In the genomic region with DNA sequence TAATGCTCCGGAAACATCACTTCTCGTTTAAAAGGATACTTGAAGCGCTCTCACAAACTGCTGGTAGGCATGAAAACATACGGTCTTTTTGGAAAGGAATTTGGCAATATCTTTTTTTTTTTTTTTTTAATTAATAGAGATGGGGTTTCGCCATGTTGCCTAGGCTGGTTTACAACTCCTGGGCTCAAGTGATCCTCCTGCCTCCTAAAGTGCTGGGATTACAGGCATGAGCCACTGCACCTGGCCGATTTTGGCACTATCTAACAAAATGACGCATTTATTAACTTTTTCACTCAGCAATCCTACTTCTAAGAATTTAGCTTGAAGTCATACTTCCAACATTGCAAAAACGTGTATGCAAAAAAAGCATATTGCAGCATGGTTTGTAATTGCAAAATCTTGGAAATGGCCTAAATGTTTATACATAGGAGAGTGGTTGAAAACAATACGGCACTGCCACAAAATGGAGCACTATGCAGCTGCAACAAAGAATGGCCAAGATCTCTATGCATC, we compare ENCODE assay signal across 1 cellular context.
TF ChIP-seq lines count a peak whose summit lies in the region.

No MANE protein-coding gene starts in this region.

TF ChIP-seq in H1, 55 proteins besides CTCF, POLR2A, EP300 and RAD21 (continued from another document):
- TF ChIP-seq TAF1 (IDR thresholded peaks at IDR 0.05; ENCODE audit: low read depth, low read length) (no peak), KDM5A (IDR thresholded peaks at IDR 0.05; ENCODE audit: low read length) (no peak), TAF7 (optimal IDR thresholded peaks at IDR 0.05; ENCODE audit: borderline replicate concordance, low read depth, low read length) (no peak), GABPA (IDR thresholded peaks at IDR 0.05; ENCODE audit: borderline replicate concordance, insufficient read depth, low read length) (no peak), TBP (IDR thresholded peaks at IDR 0.05; ENCODE audit: low read depth, low read length) (no peak), POLR2AphosphoS5 (IDR thresholded peaks at IDR 0.05; ENCODE audit: low read depth, low read length) (no peak), SRF (IDR thresholded peaks at IDR 0.05; ENCODE audit: low read depth, low read length) (no peak), EGR1 (IDR thresholded peaks at IDR 0.05; ENCODE audit: borderline replicate concordance, low read depth, low read length) (no peak), KDM1A (IDR thresholded peaks at IDR 0.05; ENCODE audit: borderline replicate concordance, low read length) (no peak), TEAD4 (IDR thresholded peaks at IDR 0.05; ENCODE audit: low read depth, low read length) (no peak), CHD2 (IDR thresholded peaks at IDR 0.05; ENCODE audit: low read length) (no peak), HDAC2 (IDR thresholded peaks at IDR 0.05; ENCODE audit: borderline replicate concordance in 1 of 2, low read depth in 2 of 2, low read length in 2 of 2) (no peak), BCL11A (IDR thresholded peaks at IDR 0.05; ENCODE audit: low read depth in 2 of 2, low read length in 2 of 2) (no peak), CREB1 (IDR thresholded peaks at IDR 0.05) (no peak), RBBP5 (IDR thresholded peaks at IDR 0.05; ENCODE audit: borderline replicate concordance, low read depth, low read length) (no peak), BRCA1 (IDR thresholded peaks at IDR 0.05; ENCODE audit: low read depth, low read length) (no peak), SP4 (IDR thresholded peaks at IDR 0.05; ENCODE audit: low read length) (no peak)
- TF ChIP-seq, protein P1, sequence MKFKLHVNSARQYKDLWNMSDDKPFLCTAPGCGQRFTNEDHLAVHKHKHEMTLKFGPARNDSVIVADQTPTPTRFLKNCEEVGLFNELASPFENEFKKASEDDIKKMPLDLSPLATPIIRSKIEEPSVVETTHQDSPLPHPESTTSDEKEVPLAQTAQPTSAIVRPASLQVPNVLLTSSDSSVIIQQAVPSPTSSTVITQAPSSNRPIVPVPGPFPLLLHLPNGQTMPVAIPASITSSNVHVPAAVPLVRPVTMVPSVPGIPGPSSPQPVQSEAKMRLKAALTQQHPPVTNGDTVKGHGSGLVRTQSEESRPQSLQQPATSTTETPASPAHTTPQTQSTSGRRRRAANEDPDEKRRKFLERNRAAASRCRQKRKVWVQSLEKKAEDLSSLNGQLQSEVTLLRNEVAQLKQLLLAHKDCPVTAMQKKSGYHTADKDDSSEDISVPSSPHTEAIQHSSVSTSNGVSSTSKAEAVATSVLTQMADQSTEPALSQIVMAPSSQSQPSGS (IDR thresholded peaks at IDR 0.05; ENCODE audit: low read length), result no peak
- TF ChIP-seq, protein P2, sequence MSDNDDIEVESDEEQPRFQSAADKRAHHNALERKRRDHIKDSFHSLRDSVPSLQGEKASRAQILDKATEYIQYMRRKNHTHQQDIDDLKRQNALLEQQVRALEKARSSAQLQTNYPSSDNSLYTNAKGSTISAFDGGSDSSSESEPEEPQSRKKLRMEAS (IDR thresholded peaks at IDR 0.05), result no peak
